Comparison of ENCODE assay signal across 8 cellular contexts in the genomic region with DNA sequence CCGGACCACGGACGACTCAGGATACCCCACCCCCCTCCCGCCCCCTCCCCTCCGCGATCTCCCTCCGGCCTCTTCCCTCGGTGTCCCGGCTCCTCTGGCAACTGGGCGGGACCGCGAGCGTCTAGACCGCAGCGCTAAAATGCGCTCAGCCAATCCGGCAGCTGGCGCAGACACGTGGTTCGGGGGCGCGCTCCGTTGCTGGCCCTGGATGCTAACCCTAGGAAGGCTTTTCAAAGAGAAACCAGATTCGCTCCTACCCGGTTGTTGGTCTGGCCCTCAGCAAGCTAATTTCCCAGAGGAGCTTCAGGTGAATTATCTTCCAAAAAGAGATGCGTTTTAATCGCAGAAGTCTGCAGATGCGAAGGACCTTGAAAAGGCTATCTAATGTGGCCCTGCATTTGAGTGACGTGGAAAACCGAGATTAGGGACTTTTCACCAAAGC. TPM values are rescaled to one million over a fixed set of nuclear protein-coding genes. Genes with fewer than 3 reads are reported as not detected.
DNase-seq lines count a peak whose midpoint lies in the region; ATAC-seq and TF ChIP-seq lines count a peak whose summit lies in the region.

A gene with protein sequence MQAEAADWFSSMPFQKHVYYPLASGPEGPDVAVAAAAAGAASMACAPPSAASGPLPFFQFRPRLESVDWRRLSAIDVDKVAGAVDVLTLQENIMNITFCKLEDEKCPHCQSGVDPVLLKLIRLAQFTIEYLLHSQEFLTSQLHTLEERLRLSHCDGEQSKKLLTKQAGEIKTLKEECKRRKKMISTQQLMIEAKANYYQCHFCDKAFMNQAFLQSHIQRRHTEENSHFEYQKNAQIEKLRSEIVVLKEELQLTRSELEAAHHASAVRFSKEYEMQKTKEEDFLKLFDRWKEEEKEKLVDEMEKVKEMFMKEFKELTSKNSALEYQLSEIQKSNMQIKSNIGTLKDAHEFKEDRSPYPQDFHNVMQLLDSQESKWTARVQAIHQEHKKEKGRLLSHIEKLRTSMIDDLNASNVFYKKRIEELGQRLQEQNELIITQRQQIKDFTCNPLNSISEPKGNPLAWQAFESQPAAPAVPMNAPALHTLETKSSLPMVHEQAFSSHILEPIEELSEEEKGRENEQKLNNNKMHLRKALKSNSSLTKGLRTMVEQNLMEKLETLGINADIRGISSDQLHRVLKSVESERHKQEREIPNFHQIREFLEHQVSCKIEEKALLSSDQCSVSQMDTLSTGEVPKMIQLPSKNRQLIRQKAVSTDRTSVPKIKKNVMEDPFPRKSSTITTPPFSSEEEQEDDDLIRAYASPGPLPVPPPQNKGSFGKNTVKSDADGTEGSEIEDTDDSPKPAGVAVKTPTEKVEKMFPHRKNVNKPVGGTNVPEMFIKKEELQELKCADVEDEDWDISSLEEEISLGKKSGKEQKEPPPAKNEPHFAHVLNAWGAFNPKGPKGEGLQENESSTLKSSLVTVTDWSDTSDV (minus strand): TSS at position 96 of the 442 bp plus-strand sequence. CDS start 2,677 bp downstream, outside the sequence.

- DNase-seq in AG09319 (ENCODE audit: extremely low read depth, low read depth) (peak; percentile 57), caudate nucleus (lab: John Stamatoyannopoulos, UW) (peak in 58 of 61 donors; percentile 2 to 89 (median 72)), iPS-NIHi11 (ENCODE audit: low spot score) (peak; percentile 84), gastrocnemius medialis (peak; percentile 28 to 32), NK-92 (lab: John Stamatoyannopoulos, UW; ENCODE audit: unreplicated experiment) (no peak)

- TF ChIP-seq CTCF in AG09319 (IDR thresholded peaks at IDR 0.05; ENCODE audit: low read depth, low read length) (no peak), gastrocnemius medialis (IDR thresholded peaks at IDR 0.05 in 4 of 5, conservative IDR thresholded peaks at IDR 0.05 in 1 of 5) (no peak)

- intact Hi-C loops in gastrocnemius medialis (cut with DNase I; ENCODE audit: low total_unique reads): no loop called here

- peak in 1 of 2 donors; percentile 37 for TF ChIP-seq POLR2A in gastrocnemius medialis (IDR thresholded peaks at IDR 0.05)

- no peaks in the 10 kb centered on the region for H3K36me3 ChIP-seq in gastrocnemius medialis

- H3K4me3 ChIP-seq in gastrocnemius medialis: peak within 1 kb of the TSS; percentile 54 to 70 (median 64)

- in situ Hi-C loops in gastrocnemius medialis (cut with MboI; ENCODE audit: low sequenced_read_pairs in 4 of 4): no loop called here

- H3K27me3 ChIP-seq in gastrocnemius medialis: peaks cover 0 to 2% (median 0%) of the 10 kb centered on the region in 3 donors

- no peaks in the 10 kb centered on the region for H3K9me3 ChIP-seq in gastrocnemius medialis

- ATAC-seq in GM18508 (IDR thresholded peaks at IDR 0.05; ENCODE audit: insufficient read depth, unreplicated experiment): peak; percentile 70
- peak; percentile 56 for ATAC-seq in HG03457 (IDR thresholded peaks at IDR 0.05; ENCODE audit: unreplicated experiment)
- peak; percentile 60 to 75 for ATAC-seq in gastrocnemius medialis

- peaks cover 4 to 6% of the 10 kb centered on the region in 2 donors for H3K4me1 ChIP-seq in gastrocnemius medialis

- H3K27ac ChIP-seq in caudate nucleus (ENCODE audit: low read depth, low read length) (peak within 1 kb of the TSS; percentile 46), gastrocnemius medialis (peak within 1 kb of the TSS; percentile 43 to 58 (median 50))

TF ChIP-seq in PFSK-1, 5 proteins besides CTCF, POLR2A, EP300 and RAD21:
- TF ChIP-seq TAF1 (IDR thresholded peaks at IDR 0.05; ENCODE audit: borderline replicate concordance, insufficient read depth, low read length) (0 out of 2 replicates have a peak, but pooled peaks have one; percentile 60), FOXP2 (optimal IDR thresholded peaks at IDR 0.05; ENCODE audit: borderline replicate concordance, extremely low read depth, extremely low read length, insufficient read depth) (peak; percentile 33), SIN3A (IDR thresholded peaks at IDR 0.05; ENCODE audit: borderline replicate concordance, insufficient read depth, low read length) (0 out of 2 replicates have a peak, but pooled peaks have one; percentile 15), POLR2AphosphoS5 (IDR thresholded peaks at IDR 0.05; ENCODE audit: low read depth, low read length) (peak; percentile 49)
- TF ChIP-seq, protein P1, sequence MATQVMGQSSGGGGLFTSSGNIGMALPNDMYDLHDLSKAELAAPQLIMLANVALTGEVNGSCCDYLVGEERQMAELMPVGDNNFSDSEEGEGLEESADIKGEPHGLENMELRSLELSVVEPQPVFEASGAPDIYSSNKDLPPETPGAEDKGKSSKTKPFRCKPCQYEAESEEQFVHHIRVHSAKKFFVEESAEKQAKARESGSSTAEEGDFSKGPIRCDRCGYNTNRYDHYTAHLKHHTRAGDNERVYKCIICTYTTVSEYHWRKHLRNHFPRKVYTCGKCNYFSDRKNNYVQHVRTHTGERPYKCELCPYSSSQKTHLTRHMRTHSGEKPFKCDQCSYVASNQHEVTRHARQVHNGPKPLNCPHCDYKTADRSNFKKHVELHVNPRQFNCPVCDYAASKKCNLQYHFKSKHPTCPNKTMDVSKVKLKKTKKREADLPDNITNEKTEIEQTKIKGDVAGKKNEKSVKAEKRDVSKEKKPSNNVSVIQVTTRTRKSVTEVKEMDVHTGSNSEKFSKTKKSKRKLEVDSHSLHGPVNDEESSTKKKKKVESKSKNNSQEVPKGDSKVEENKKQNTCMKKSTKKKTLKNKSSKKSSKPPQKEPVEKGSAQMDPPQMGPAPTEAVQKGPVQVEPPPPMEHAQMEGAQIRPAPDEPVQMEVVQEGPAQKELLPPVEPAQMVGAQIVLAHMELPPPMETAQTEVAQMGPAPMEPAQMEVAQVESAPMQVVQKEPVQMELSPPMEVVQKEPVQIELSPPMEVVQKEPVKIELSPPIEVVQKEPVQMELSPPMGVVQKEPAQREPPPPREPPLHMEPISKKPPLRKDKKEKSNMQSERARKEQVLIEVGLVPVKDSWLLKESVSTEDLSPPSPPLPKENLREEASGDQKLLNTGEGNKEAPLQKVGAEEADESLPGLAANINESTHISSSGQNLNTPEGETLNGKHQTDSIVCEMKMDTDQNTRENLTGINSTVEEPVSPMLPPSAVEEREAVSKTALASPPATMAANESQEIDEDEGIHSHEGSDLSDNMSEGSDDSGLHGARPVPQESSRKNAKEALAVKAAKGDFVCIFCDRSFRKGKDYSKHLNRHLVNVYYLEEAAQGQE (IDR thresholded peaks at IDR 0.05; ENCODE audit: insufficient read depth in 1 of 2, low read depth in 2 of 2, low read length in 2 of 2): no peak

RNA-seq across cellular contexts. Expression of the gene that starts here (rescaled TPM):
- polyA plus RNA-seq in PFSK-1 (2012; ENCODE audit: insufficient read length, low read depth): 13.1 TPM
- 1 to 10 TPM in 3 of 4 donors, under 1 TPM in 1; 0.22 to 5.6 (median 2.2) TPM for total RNA-seq in gastrocnemius medialis
